In genomic region chr5:131379723-131380122, GRCh38 we compare ENCODE assay signal across 8 cellular contexts.
DNase-seq lines count a peak whose midpoint lies in the region; ATAC-seq, FAIRE-seq and TF ChIP-seq lines count a peak whose summit lies in the region.

No MANE protein-coding gene starts in this region.

- H3K9me3 Mint-ChIP-seq in T-cell (no peaks in the 10 kb centered on the region), neural progenitor cell (no peaks in the 10 kb centered on the region)
- H3K9me3 Mint-ChIP-seq in naive thymus-derived CD8-positive, alpha-beta T cell: peaks cover 0 to 9% (median 0%) of the 10 kb centered on the region in 9 donors

- peak; percentile 59 to 77; a peak in 3 of 4 replicates for TF ChIP-seq EP300 in GM12878 (IDR thresholded peaks at IDR 0.05; ENCODE audit: borderline replicate concordance in 1 of 2, control insufficient read depth in 1 of 2, low read depth in 2 of 2, low read length in 2 of 2)
- no peak for TF ChIP-seq EP300 in transverse colon (IDR thresholded peaks at IDR 0.05; ENCODE audit: low read depth)

- H3K4me1 Mint-ChIP-seq in T-cell: peaks cover 87 to 95% (median 95%) of the 10 kb centered on the region in 3 donors
- H3K4me1 Mint-ChIP-seq in naive thymus-derived CD8-positive, alpha-beta T cell: peaks cover 35 to 98% (median 88%) of the 10 kb centered on the region in 4 donors
- H3K4me1 Mint-ChIP-seq in neural progenitor cell: peaks cover 15% of the 10 kb centered on the region

- H3K4me1 ChIP-seq in GM12878 (ENCODE audit: control insufficient read depth, insufficient read depth, low read length) (peaks cover 81% of the 10 kb centered on the region), transverse colon (peaks cover 12 to 67% (median 34%) of the 10 kb centered on the region in 4 donors), testis (peaks cover 13% of the 10 kb centered on the region), neural progenitor cell (no peaks in the 10 kb centered on the region)

- H3K27me3 Mint-ChIP-seq in T-cell (no peaks in the 10 kb centered on the region), neural progenitor cell (ENCODE audit: insufficient read depth, low read depth) (no peaks in the 10 kb centered on the region)
- no peaks in the 10 kb centered on the region for H3K27me3 Mint-ChIP-seq in naive thymus-derived CD8-positive, alpha-beta T cell

- peak; percentile 86 for FAIRE-seq in GM12878 (lab: Jason Lieb, UNC)

- peak overlapping the region; percentile 60 for H3K9ac ChIP-seq in GM12878 (ENCODE audit: control insufficient read depth, insufficient read depth, low read length)
- no peak overlapping the region for H3K9ac ChIP-seq in neural progenitor cell

- H3K79me2 ChIP-seq in GM12878 (ENCODE audit: control insufficient read depth, insufficient read depth, low read length) (peaks cover 92% of the 10 kb centered on the region), neural progenitor cell (ENCODE audit: low read depth) (peaks cover 31% of the 10 kb centered on the region)

- in situ Hi-C loops in GM13976 (cut with MboI; ENCODE audit: low sequenced_read_pairs, unreplicated experiment) (loop anchor here (5.0 to 25.0 kb wide), 2 partner anchors 112 to 217 kb away; partner anchors contain the start of genes HINT1 and LYRM7), GM12878 (cut with MboI) (loop anchor here (5.0 kb wide), 2 partner anchors 167 to 212 kb away; partner anchors contain the start of gene HINT1), transverse colon (cut with MboI; ENCODE audit: low pct_ligation_motif_present in 1 of 4, low pct_unique_long_range_greater_than_20kb in 1 of 4, low sequenced_read_pairs in 3 of 4) (loop anchor here in 2 of 4 donors (10.0 to 25.0 kb wide), 2 partner anchors 215 to 217 kb away; partner anchors contain the start of genes HINT1 (in 2 of the 2) and LYRM7 (in 1 of the 2))

- DNase-seq in GM13976 (ENCODE audit: low spot score) (peak; percentile 37), T-cell (peak; percentile 38 to 88 (median 78)), GM12878 (ENCODE audit: low read depth, low spot score) (peak; percentile 75), transverse colon (no peak), testis (no peak), neural progenitor cell (ENCODE audit: low spot score) (no peak)
- peak; percentile 39 to 90 (median 77) for DNase-seq in naive thymus-derived CD8-positive, alpha-beta T cell

- H2AFZ ChIP-seq in GM12878 (ENCODE audit: control insufficient read depth, low read depth, low read length) (no peak overlapping the region), neural progenitor cell (replicated peaks) (no peak overlapping the region)

- no TSS peak for BruUV-seq in GM12878 (replicated peaks; lab: Mats Ljungman, UMichigan)

- H3K27ac Mint-ChIP-seq in T-cell (peak overlapping the region; percentile 97 to 100), neural progenitor cell (no peak overlapping the region)
- H3K27ac Mint-ChIP-seq in naive thymus-derived CD8-positive, alpha-beta T cell: peak overlapping the region; percentile 97 to 100 (median 99)

- H3K36me3 Mint-ChIP-seq in T-cell: peaks cover 30% of the 10 kb centered on the region
- peaks cover 0 to 31% (median 15%) of the 10 kb centered on the region in 3 donors for H3K36me3 Mint-ChIP-seq in naive thymus-derived CD8-positive, alpha-beta T cell
- peaks cover 7% of the 10 kb centered on the region for H3K36me3 Mint-ChIP-seq in neural progenitor cell

- no peak overlapping the region for H3K4me3 ChIP-seq in GM12878
- no peak overlapping the region for H3K4me3 ChIP-seq in transverse colon
- no peak overlapping the region for H3K4me3 ChIP-seq in testis
- no peak overlapping the region for H3K4me3 ChIP-seq in neural progenitor cell

- RAD21 ChIA-PET in GM12878 (lab: Charles Lee; ENCODE audit: unreplicated experiment): interaction anchor here (0.9 to 11.3 kb wide), 7 partner anchors 102 to 170 kb away, joined by 3 to 145 read pairs (median 9); partner anchors contain the start of gene CDC42SE2

- intact Hi-C loops in GM12878 (cut with micrococcal nuclease; ENCODE audit: unreplicated experiment) (loop anchor here (2.0 to 5.0 kb wide), 2 partner anchors 107 to 1057 kb away; no protein-coding TSS in a partner anchor), transverse colon (cut with DNase I; ENCODE audit: low total_unique reads) (no loop called here), testis (cut with DNase I; ENCODE audit: low total_unique reads) (no loop called here)

- H3K27me3 ChIP-seq in GM12878 (replicated peaks in 1 of 2; ENCODE audit: control insufficient read depth in 2 of 2, insufficient read depth in 2 of 2, low read length in 1 of 2): no peaks in the 10 kb centered on the region
- no peaks in the 10 kb centered on the region for H3K27me3 ChIP-seq in transverse colon
- H3K27me3 ChIP-seq in testis: no peaks in the 10 kb centered on the region
- H3K27me3 ChIP-seq in neural progenitor cell: no peaks in the 10 kb centered on the region

- ATAC-seq in HG02970 (IDR thresholded peaks at IDR 0.05; ENCODE audit: low FRiP score, unreplicated experiment) (peak; percentile 32), T-cell (replicated peaks in 1 of 4) (peak; percentile 62 to 77 (median 74)), GM12878 (peak; percentile 57)
- peak; percentile 65 to 69 for ATAC-seq in naive thymus-derived CD8-positive, alpha-beta T cell

- H3K9me3 ChIP-seq in GM12878 (replicated peaks; ENCODE audit: control insufficient read depth, insufficient read depth, low read length): no peaks in the 10 kb centered on the region
- H3K9me3 ChIP-seq in transverse colon: no peaks in the 10 kb centered on the region
- no peaks in the 10 kb centered on the region for H3K9me3 ChIP-seq in testis
- H3K9me3 ChIP-seq in neural progenitor cell (ENCODE audit: low read depth): no peaks in the 10 kb centered on the region

- no peak for TF ChIP-seq RAD21 in GM12878 (IDR thresholded peaks at IDR 0.05; ENCODE audit: insufficient read depth, low read depth, low read length)

- H3K36me3 ChIP-seq in GM12878 (ENCODE audit: control insufficient read depth in 2 of 2, insufficient read depth in 2 of 2, low read length in 1 of 2) (no peaks in the 10 kb centered on the region), transverse colon (no peaks in the 10 kb centered on the region), testis (ENCODE audit: low read depth, missing control alignments) (no peaks in the 10 kb centered on the region), neural progenitor cell (no peaks in the 10 kb centered on the region)

- POLR2A ChIA-PET in T-cell (lab: Charles Lee): interaction anchor here (0.5 to 2.5 kb wide), 19 partner anchors 13 to 1104 kb away, joined by 3 to 13 read pairs (median 4); partner anchors contain the start of gene HINT1 (in 1 of the 2)
- POLR2A ChIA-PET in GM12878 (lab: Charles Lee): interaction anchor here (0.6 to 3.4 kb wide), 3 partner anchors 12 to 115 kb away, joined by 3 to 28 read pairs (median 6); partner anchors contain the start of gene CDC42SE2
- POLR2A ChIA-PET in naive thymus-derived CD8-positive, alpha-beta T cell (lab: Charles Lee): interaction anchor here (0.6 to 11.1 kb wide), 7 partner anchors 19 to 212 kb away, joined by 3 to 159 read pairs (median 4); partner anchors contain the start of gene CDC42SE2

- SMC1A ChIA-PET in GM12878 (lab: Charles Lee; ENCODE audit: uncharacterized antibody, unreplicated experiment): interaction anchor here (1.0 to 7.0 kb wide), 15 partner anchors 12 to 214 kb away, joined by 3 to 55 read pairs (median 10); partner anchors contain the start of gene HINT1

- H4K20me1 ChIP-seq in GM12878 (ENCODE audit: control insufficient read depth, insufficient read depth): no peaks in the 10 kb centered on the region
- peaks cover 4% of the 10 kb centered on the region for H4K20me1 ChIP-seq in neural progenitor cell (ENCODE audit: low read depth)

- TF ChIP-seq CTCF in GM13976 (IDR thresholded peaks at IDR 0.05; ENCODE audit: borderline replicate concordance, control extremely low read depth, extremely low read depth, insufficient read depth, missing control alignments) (no peak), GM12878 (IDR thresholded peaks at IDR 0.05 in 2 of 3, conservative IDR thresholded peaks at IDR 0.05 in 1 of 3; ENCODE audit: control insufficient read depth in 2 of 3, extremely low read depth in 1 of 3, insufficient read depth in 1 of 3, low read depth in 3 of 3, low read length in 3 of 3) (no peak), transverse colon (IDR thresholded peaks at IDR 0.05) (no peak), testis (IDR thresholded peaks at IDR 0.05) (no peak), neural progenitor cell (IDR thresholded peaks at IDR 0.05) (no peak)

- TF ChIP-seq POLR2A in GM12878 (IDR thresholded peaks at IDR 0.05; ENCODE audit: low read depth, low read length) (no peak), transverse colon (IDR thresholded peaks at IDR 0.05) (no peak), testis (IDR thresholded peaks at IDR 0.05) (no peak)

- CTCF ChIA-PET in T-cell (lab: Charles Lee) (interaction anchor here (0.6 to 1.9 kb wide), 6 partner anchors 23 to 127 kb away, joined by 3 to 6 read pairs (median 4); no protein-coding TSS in a partner anchor), GM12878 (lab: Yijun Ruan, JAX) (interaction anchor here (0.6 to 1.7 kb wide), 3 partner anchors 10 to 115 kb away, joined by 3 to 7 read pairs (median 3); no protein-coding TSS in a partner anchor)

- H3K27ac ChIP-seq in GM12878 (ENCODE audit: control insufficient read depth, insufficient read depth) (peak overlapping the region; percentile 95), transverse colon (peak overlapping the region; percentile 51 to 69 (median 61)), testis (peak overlapping the region in 1 of 2 donors; percentile 51), neural progenitor cell (no peak overlapping the region)

- H3K4me2 ChIP-seq in GM12878 (ENCODE audit: control insufficient read depth, insufficient read depth) (peak overlapping the region; percentile 86), neural progenitor cell (no peak overlapping the region)

- WGBS in GM12878 (ENCODE audit: insufficient coverage, insufficient replicate concordance, low lambda C conversion rate, missing lambda C conversion rate): 2% methylated on average over 7 of the region's 7 CpGs
- 45 to 68% methylated on average over 7 of the region's 7 CpGs for WGBS in transverse colon (ENCODE audit: low coverage in 1 of 2), 2 donors
- WGBS in testis, 2 donors: 56 to 73% methylated on average over 7 of the region's 7 CpGs

- H3K4me3 Mint-ChIP-seq in T-cell (peak overlapping the region; percentile 44 to 69 (median 51)), neural progenitor cell (no peak overlapping the region)
- H3K4me3 Mint-ChIP-seq in naive thymus-derived CD8-positive, alpha-beta T cell: peak overlapping the region; percentile 43 to 87 (median 72)

- H3F3A ChIP-seq in neural progenitor cell (ENCODE audit: low read depth): peaks cover 3% of the 10 kb centered on the region

Comparison
In these comparisons a context has a peak if more than half of its experiments do, and no peak if none do; other contexts are left out.
1. DNase-seq: peak in GM13976 (single experiment), T-cell (34 of 34), GM12878 (single experiment) and naive thymus-derived CD8-positive, alpha-beta T cell (10 of 10); none in transverse colon (single experiment), testis (single experiment) and neural progenitor cell (single experiment).
2. Peak in every context shown above with its lines, with median percentiles within 50 percentile points of each other: ATAC-seq.